Comparison of ENCODE assay signal across 1 cellular context in the genomic region with DNA sequence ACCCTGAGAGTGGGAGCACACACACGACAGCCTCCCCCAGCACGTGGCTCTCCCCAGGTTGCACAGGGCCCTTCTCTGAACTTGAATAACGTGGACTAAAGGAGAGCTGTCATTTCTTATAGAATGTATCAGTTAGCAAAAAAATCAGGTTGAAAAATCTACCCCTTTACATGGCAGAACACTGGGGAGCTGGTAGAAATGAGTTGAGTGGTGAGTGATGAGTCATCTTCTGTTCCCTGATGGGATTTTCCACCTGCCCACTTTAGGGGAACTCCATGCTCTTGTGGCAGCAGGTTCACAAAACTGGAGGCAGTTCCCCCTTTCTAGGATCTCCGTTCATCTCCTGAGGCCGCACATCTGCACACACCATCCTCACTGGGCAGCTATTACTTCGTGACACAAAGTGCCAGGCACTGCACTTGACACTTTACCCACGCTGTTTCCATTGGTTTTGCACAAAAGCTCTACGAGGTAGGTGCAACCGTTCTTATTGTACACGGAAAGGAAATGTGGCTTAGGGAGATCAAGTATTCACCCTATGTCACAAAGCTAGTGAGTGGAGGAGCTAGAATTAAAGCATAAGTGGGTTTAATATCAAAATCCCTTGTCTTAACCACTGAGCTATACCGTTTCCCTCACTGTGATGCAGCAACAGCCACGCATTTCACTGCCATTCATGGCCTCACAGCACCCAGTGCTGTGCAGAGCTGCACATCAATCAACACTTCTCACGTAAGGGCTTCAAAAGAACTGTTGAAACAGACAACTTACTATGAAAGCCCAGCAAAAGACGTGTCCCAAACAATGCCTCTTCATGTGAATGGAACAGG.
A peak's percentile ranks its signal among the peaks of the same experiment; 100 is the strongest.
TF ChIP-seq lines count a peak whose summit lies in the region.

No MANE protein-coding gene starts in this region.

TF ChIP-seq in GM12878, 131 proteins besides CTCF, POLR2A, EP300 and RAD21 (continued from another document):
- TF ChIP-seq BCLAF1 (IDR thresholded peaks at IDR 0.05) (no peak), PAX5 (IDR thresholded peaks at IDR 0.05; ENCODE audit: borderline replicate concordance, low read depth, low read length) (peak; percentile 81; the same call in 1 of the 2 replicates), SMARCA5 (IDR thresholded peaks at IDR 0.05) (0 out of 2 replicates have a peak, but pooled peaks have one; percentile 17), BMI1 (IDR thresholded peaks at IDR 0.05; ENCODE audit: borderline replicate concordance) (no peak), PML (IDR thresholded peaks at IDR 0.05; ENCODE audit: low read length) (no peak), RCOR1 (conservative IDR thresholded peaks at IDR 0.05; ENCODE audit: low read depth, low read length) (no peak), FOS (IDR thresholded peaks at IDR 0.05; ENCODE audit: borderline replicate concordance, extremely low read depth, insufficient read length) (no peak), ESRRA (IDR thresholded peaks at IDR 0.05; ENCODE audit: low read length) (no peak), MEF2A (IDR thresholded peaks at IDR 0.05; ENCODE audit: insufficient read depth, low read depth, low read length) (0 out of 2 replicates have a peak, but pooled peaks have one; percentile 33), STAT3 (IDR thresholded peaks at IDR 0.05; ENCODE audit: low read depth, low read length) (0 out of 2 replicates have a peak, but pooled peaks have one; percentile 31), BCL3 (IDR thresholded peaks at IDR 0.05; ENCODE audit: borderline replicate concordance, insufficient read depth, low read depth, low read length, poor library complexity, severe bottlenecking) (peak; percentile 75), SMAD1 (IDR thresholded peaks at IDR 0.05; ENCODE audit: low read depth, partially characterized antibody) (no peak), BHLHE40 (IDR thresholded peaks at IDR 0.05; ENCODE audit: borderline replicate concordance in 1 of 2, low read depth in 2 of 2, low read length in 1 of 2) (peak; percentile 56 to 75), SREBF1 (IDR thresholded peaks at IDR 0.05; ENCODE audit: low read length) (no peak)
- TF ChIP-seq, protein P1, sequence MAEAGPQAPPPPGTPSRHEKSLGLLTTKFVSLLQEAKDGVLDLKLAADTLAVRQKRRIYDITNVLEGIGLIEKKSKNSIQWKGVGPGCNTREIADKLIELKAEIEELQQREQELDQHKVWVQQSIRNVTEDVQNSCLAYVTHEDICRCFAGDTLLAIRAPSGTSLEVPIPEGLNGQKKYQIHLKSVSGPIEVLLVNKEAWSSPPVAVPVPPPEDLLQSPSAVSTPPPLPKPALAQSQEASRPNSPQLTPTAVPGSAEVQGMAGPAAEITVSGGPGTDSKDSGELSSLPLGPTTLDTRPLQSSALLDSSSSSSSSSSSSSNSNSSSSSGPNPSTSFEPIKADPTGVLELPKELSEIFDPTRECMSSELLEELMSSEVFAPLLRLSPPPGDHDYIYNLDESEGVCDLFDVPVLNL (IDR thresholded peaks at IDR 0.05; ENCODE audit: low read depth, low read length): no peak
- TF ChIP-seq, protein P2, sequence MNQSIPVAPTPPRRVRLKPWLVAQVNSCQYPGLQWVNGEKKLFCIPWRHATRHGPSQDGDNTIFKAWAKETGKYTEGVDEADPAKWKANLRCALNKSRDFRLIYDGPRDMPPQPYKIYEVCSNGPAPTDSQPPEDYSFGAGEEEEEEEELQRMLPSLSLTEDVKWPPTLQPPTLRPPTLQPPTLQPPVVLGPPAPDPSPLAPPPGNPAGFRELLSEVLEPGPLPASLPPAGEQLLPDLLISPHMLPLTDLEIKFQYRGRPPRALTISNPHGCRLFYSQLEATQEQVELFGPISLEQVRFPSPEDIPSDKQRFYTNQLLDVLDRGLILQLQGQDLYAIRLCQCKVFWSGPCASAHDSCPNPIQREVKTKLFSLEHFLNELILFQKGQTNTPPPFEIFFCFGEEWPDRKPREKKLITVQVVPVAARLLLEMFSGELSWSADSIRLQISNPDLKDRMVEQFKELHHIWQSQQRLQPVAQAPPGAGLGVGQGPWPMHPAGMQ (IDR thresholded peaks at IDR 0.05; ENCODE audit: borderline replicate concordance): no peak
- TF ChIP-seq, protein P3, sequence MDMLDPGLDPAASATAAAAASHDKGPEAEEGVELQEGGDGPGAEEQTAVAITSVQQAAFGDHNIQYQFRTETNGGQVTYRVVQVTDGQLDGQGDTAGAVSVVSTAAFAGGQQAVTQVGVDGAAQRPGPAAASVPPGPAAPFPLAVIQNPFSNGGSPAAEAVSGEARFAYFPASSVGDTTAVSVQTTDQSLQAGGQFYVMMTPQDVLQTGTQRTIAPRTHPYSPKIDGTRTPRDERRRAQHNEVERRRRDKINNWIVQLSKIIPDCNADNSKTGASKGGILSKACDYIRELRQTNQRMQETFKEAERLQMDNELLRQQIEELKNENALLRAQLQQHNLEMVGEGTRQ (IDR thresholded peaks at IDR 0.05; ENCODE audit: borderline replicate concordance, low read depth, low read length): no peak
